Comparison of ENCODE assay signal across 26 cellular contexts in genomic region chr7:29276806-29277205, GRCh38.
"Had no signal": no experiment of that assay in that cellular context is flagged by ENCODE, and none has a peak within 500 bp of the region (broad histone marks: within the 10 kb centered on the region; RNA-seq: fewer than 3 reads in every experiment).

No MANE protein-coding gene starts in this region.

- H3K4me1 Mint-ChIP-seq: activated T-helper 17 cell treated with anti-CD3 and anti-CD28 coated beads, Interleukin-2, amount 50 U/mL, for 72 hours had no signal

- H3K27ac ChIP-seq: SJSA1 had no signal

- FAIRE-seq: RCC 7860 had no signal

- H3K27me3 Mint-ChIP-seq: central memory CD8-positive, alpha-beta T cell had no signal

- H3K36me3 ChIP-seq: MG63, SJSA1 had no signal

- H3K4me3 ChIP-seq: MG63, SJSA1 had no signal

- H3K27me3 ChIP-seq: MG63, SJSA1 had no signal

- H3K9me3 ChIP-seq: MG63, SJSA1 had no signal

- H3K27ac Mint-ChIP-seq: activated naive CD4-positive, alpha-beta T cell treated with anti-CD3 and anti-CD28 coated beads, Interleukin-2, amount 10 ng/mL, durations not matched to agents 7 days and 5 days; activated naive CD8-positive, alpha-beta T cell treated with anti-CD3 and anti-CD28 coated beads for 36 hours; activated T-helper 17 cell treated with anti-CD3 and anti-CD28 coated beads, Interleukin-2, amount 50 U/mL, for 72 hours; T-helper 1 cell treated with Interleukin-12 subunit alpha and Interleukin-12 subunit beta and Interleukin-4 antibody, amounts not matched to agents 30 μg/mL and 1 μg/mL, for 36 hours had no signal

- H3K4me3 Mint-ChIP-seq: activated naive CD4-positive, alpha-beta T cell treated with anti-CD3 and anti-CD28 coated beads, Interleukin-2, amount 10 ng/mL, durations not matched to agents 7 days and 5 days; activated naive CD8-positive, alpha-beta T cell treated with anti-CD3 and anti-CD28 coated beads for 36 hours; activated T-helper 17 cell treated with anti-CD3 and anti-CD28 coated beads, Interleukin-2, amount 50 U/mL, for 72 hours; central memory CD8-positive, alpha-beta T cell; T-helper 1 cell treated with Interleukin-12 subunit alpha and Interleukin-12 subunit beta and Interleukin-4 antibody, amounts not matched to agents 30 μg/mL and 1 μg/mL, for 36 hours; WTC11 had no signal

- H3K9me3 Mint-ChIP-seq: activated naive CD4-positive, alpha-beta T cell treated with anti-CD3 and anti-CD28 coated beads, Interleukin-2, amount 10 ng/mL, durations not matched to agents 7 days and 5 days; activated naive CD8-positive, alpha-beta T cell treated with anti-CD3 and anti-CD28 coated beads for 36 hours; activated T-helper 17 cell treated with anti-CD3 and anti-CD28 coated beads, Interleukin-2, amount 50 U/mL, for 72 hours; central memory CD8-positive, alpha-beta T cell; T-helper 1 cell treated with Interleukin-12 subunit alpha and Interleukin-12 subunit beta and Interleukin-4 antibody, amounts not matched to agents 30 μg/mL and 1 μg/mL, for 36 hours; WTC11 had no signal

- H3K36me3 Mint-ChIP-seq: activated naive CD4-positive, alpha-beta T cell treated with anti-CD3 and anti-CD28 coated beads, Interleukin-2, amount 10 ng/mL, durations not matched to agents 7 days and 5 days; activated naive CD8-positive, alpha-beta T cell treated with anti-CD3 and anti-CD28 coated beads for 36 hours; WTC11 had no signal

- DNase-seq: activated CD4-positive, alpha-beta T cell treated with anti-CD3 and anti-CD28 coated beads, Interleukin-2, amount 50 U/mL, for 48 hours; activated CD4-positive, CD25-positive, alpha-beta regulatory T cell treated with anti-CD3 and anti-CD28 coated beads, Interleukin-2, amount 50 U/mL, for 72 hours; activated gamma-delta T cell treated with Interleukin-2 at 50 U/mL for 16 hours; activated naive CD4-positive, alpha-beta T cell treated with anti-CD3 and anti-CD28 coated beads, Interleukin-2, amount 10 ng/mL, durations not matched to agents 7 days and 5 days; activated naive CD8-positive, alpha-beta T cell treated with anti-CD3 and anti-CD28 coated beads for 36 hours; activated T-cell treated with anti-CD3 and anti-CD28 coated beads for 4 hours; activated T-cell treated with anti-CD3 and anti-CD28 coated beads, Interleukin-2, amount 50 U/mL, for 48 hours; anterior cingulate cortex; KG1; MG63; MV-4-11; NCI-H1105; NCI-H1436; NCI-H1694 treated with DMSO at 0.1 percent for 48 hours; NCI-H2029 treated with DMSO at 0.1 percent for 48 hours; NCI-H345; NCI-H510A; PC-3; SHP77 had no signal

- ATAC-seq: PC-3, SK-N-SH treated with all-trans-retinoic acid at 6 μM for 48 hours had no signal
